26 cellular contexts compared by ENCODE assay signal in genomic region chr14:75753696-75754095, GRCh38.
A peak's percentile ranks its signal among the peaks of the same experiment; 100 is the strongest.
DNase-seq lines count a peak whose midpoint lies in the region; ATAC-seq, FAIRE-seq and TF ChIP-seq lines count a peak whose summit lies in the region.
"Had no signal": no experiment of that assay in that cellular context is flagged by ENCODE, and none has a peak within 500 bp of the region (broad histone marks: within the 10 kb centered on the region; RNA-seq: fewer than 3 reads in every experiment).

No MANE protein-coding gene starts in this region.

- H2BK120ac ChIP-seq in mesenchymal stem cell (ENCODE audit: low read depth, low read length), result no peak overlapping the region

- H3K4ac ChIP-seq in mesenchymal stem cell (ENCODE audit: low read depth in 1 of 2, low read length in 2 of 2), result no peak overlapping the region

- no peak overlapping the region for H4K91ac ChIP-seq in mesenchymal stem cell (ENCODE audit: low read length)

- H3K9me3 ChIP-seq in heart left ventricle (no peaks in the 10 kb centered on the region), astrocyte (ENCODE audit: insufficient read depth, low read depth, low read length) (no peaks in the 10 kb centered on the region), mesenchymal stem cell (ENCODE audit: control insufficient read depth, low read length) (no peaks in the 10 kb centered on the region), thoracic aorta (no peaks in the 10 kb centered on the region)
- H3K9me3 ChIP-seq: BLaER1 treated with 17β-estradiol and CSF1 and Interleukin-3, amounts not matched to agents 10 nM and 100 nM; SJSA1 had no signal

- no peak overlapping the region for H2BK15ac ChIP-seq in mesenchymal stem cell (ENCODE audit: low read depth, poor library complexity, severe bottlenecking)

- H3K4me1 Mint-ChIP-seq in astrocyte (ENCODE audit: low read depth, unreplicated experiment), result peaks cover 28% of the 10 kb centered on the region
- no peaks in the 10 kb centered on the region for H3K4me1 Mint-ChIP-seq in activated naive CD8-positive, alpha-beta T cell treated with anti-CD3 and anti-CD28 coated beads, Interleukin-2, amount 50 U/mL, for 24 hours

- H3K27me3 ChIP-seq in heart left ventricle (no peaks in the 10 kb centered on the region), astrocyte (ENCODE audit: insufficient read depth, low read length) (no peaks in the 10 kb centered on the region), mesenchymal stem cell (ENCODE audit: control insufficient read depth in 1 of 2, insufficient read depth in 1 of 2, low read length in 2 of 2) (no peaks in the 10 kb centered on the region), thoracic aorta (replicated peaks; ENCODE audit: insufficient read depth) (no peaks in the 10 kb centered on the region), brain microvascular endothelial cell (replicated peaks) (no peaks in the 10 kb centered on the region)
- H3K27me3 ChIP-seq: BLaER1 treated with 17β-estradiol and CSF1 and Interleukin-3, amounts not matched to agents 10 nM and 100 nM; SJSA1 had no signal

- no peak for TF ChIP-seq CTCF in heart left ventricle (IDR thresholded peaks at IDR 0.05)
- no peak for TF ChIP-seq CTCF in astrocyte (IDR thresholded peaks at IDR 0.05; ENCODE audit: insufficient read depth, low read depth, low read length)
- TF ChIP-seq CTCF in thoracic aorta (IDR thresholded peaks at IDR 0.05), result no peak
- TF ChIP-seq CTCF in brain microvascular endothelial cell (IDR thresholded peaks at IDR 0.05; ENCODE audit: low read depth, low read length, missing control alignments), result no peak

- H3K4me3 ChIP-seq in heart left ventricle (no peak overlapping the region), astrocyte (ENCODE audit: insufficient read depth, low read depth, low read length) (no peak overlapping the region), mesenchymal stem cell (ENCODE audit: insufficient read depth in 1 of 2, low read depth in 1 of 2, low read length in 2 of 2) (no peak overlapping the region), thoracic aorta (no peak overlapping the region), brain microvascular endothelial cell (ENCODE audit: low read depth, low read length) (no peak overlapping the region)
- H3K4me3 ChIP-seq: BLaER1 treated with 17β-estradiol and CSF1 and Interleukin-3, amounts not matched to agents 10 nM and 100 nM; K562; PC-9; SJSA1 had no signal

- in situ Hi-C loops in brain microvascular endothelial cell (cut with HindIII; ENCODE audit: low pct_ligation_motif_present, low sequenced_read_pairs), result no loop called here

- H3K4me1 ChIP-seq in heart left ventricle (peaks cover 0 to 10% (median 0%) of the 10 kb centered on the region in 12 donors), astrocyte (ENCODE audit: insufficient read depth, low read length) (no peaks in the 10 kb centered on the region), mesenchymal stem cell (ENCODE audit: control insufficient read depth, insufficient read depth, low read depth, low read length) (no peaks in the 10 kb centered on the region), thoracic aorta (ENCODE audit: control insufficient read depth in 1 of 2, low read depth in 2 of 2) (peaks cover 6 to 26% of the 10 kb centered on the region in 2 donors)
- H3K4me1 ChIP-seq: SJSA1 had no signal

- no peak overlapping the region for H3K23ac ChIP-seq in mesenchymal stem cell (ENCODE audit: low read length in 2 of 2)

- H4K8ac ChIP-seq in mesenchymal stem cell (ENCODE audit: low read length), result no peak overlapping the region

- H3K79me2 ChIP-seq in astrocyte (ENCODE audit: insufficient read depth, low read length), result no peaks in the 10 kb centered on the region

- H2AK5ac ChIP-seq in mesenchymal stem cell (ENCODE audit: low read length, severe bottlenecking), result no peak overlapping the region

- no peaks in the 10 kb centered on the region for H3K27me3 Mint-ChIP-seq in astrocyte (ENCODE audit: low read depth, unreplicated experiment)
- H3K27me3 Mint-ChIP-seq in activated naive CD8-positive, alpha-beta T cell treated with anti-CD3 and anti-CD28 coated beads, Interleukin-2, amount 50 U/mL, for 24 hours, result no peaks in the 10 kb centered on the region
- H3K27me3 Mint-ChIP-seq: CD4-positive, alpha-beta T cell had no signal

- no peaks in the 10 kb centered on the region for H4K20me1 ChIP-seq in astrocyte (ENCODE audit: insufficient read depth, low read length)
- H4K20me1 ChIP-seq: BLaER1 treated with 17β-estradiol and CSF1 and Interleukin-3, amounts not matched to agents 10 nM and 100 nM had no signal

- 71 to 85% (median 75%) methylated on average over 4 of the region's 4 CpGs for WGBS in heart left ventricle, 4 donors
- WGBS in mesenchymal stem cell, result 100% methylated on average over 1 of the region's 4 CpGs

- H2BK12ac ChIP-seq in mesenchymal stem cell (ENCODE audit: low read length in 2 of 2), result no peak overlapping the region

- H3K27ac ChIP-seq in heart left ventricle (peak overlapping the region in 7 of 12 donors; percentile 1 to 43 (median 27)), astrocyte (ENCODE audit: low read depth, low read length) (no peak overlapping the region), mesenchymal stem cell (ENCODE audit: low read length, poor library complexity, severe bottlenecking) (no peak overlapping the region), thoracic aorta (peak overlapping the region; percentile 4 to 7), brain microvascular endothelial cell (no peak overlapping the region)
- H3K27ac ChIP-seq: BLaER1 treated with 17β-estradiol and CSF1 and Interleukin-3, amounts not matched to agents 10 nM and 100 nM; PC-9; SJSA1 had no signal

- H3K36me3 ChIP-seq in heart left ventricle, result peaks cover 0 to 26% (median 4%) of the 10 kb centered on the region in 9 donors
- no peaks in the 10 kb centered on the region for H3K36me3 ChIP-seq in astrocyte (ENCODE audit: insufficient read depth, low read length)
- H3K36me3 ChIP-seq in mesenchymal stem cell (ENCODE audit: control insufficient read depth in 1 of 2, insufficient read depth in 2 of 2, low read depth in 1 of 2, low read length in 2 of 2), result peaks cover 3 to 28% of the 10 kb centered on the region in 2 experiments
- no peaks in the 10 kb centered on the region for H3K36me3 ChIP-seq in thoracic aorta
- no peaks in the 10 kb centered on the region for H3K36me3 ChIP-seq in brain microvascular endothelial cell (replicated peaks)

- H3K36me3 Mint-ChIP-seq in astrocyte (ENCODE audit: low read depth, unreplicated experiment), result peaks cover 14% of the 10 kb centered on the region
- peaks cover 23% of the 10 kb centered on the region for H3K36me3 Mint-ChIP-seq in activated naive CD8-positive, alpha-beta T cell treated with anti-CD3 and anti-CD28 coated beads, Interleukin-2, amount 50 U/mL, for 24 hours (ENCODE audit: low read depth)

- peaks cover 3% of the 10 kb centered on the region for H3K79me1 ChIP-seq in mesenchymal stem cell (replicated peaks; ENCODE audit: low read length, poor library complexity, severe bottlenecking)

- H3K4me2 ChIP-seq in astrocyte (ENCODE audit: low read length) (no peak overlapping the region), mesenchymal stem cell (ENCODE audit: low read length, poor library complexity, severe bottlenecking) (no peak overlapping the region)
- H3K4me2 ChIP-seq: BLaER1 treated with 17β-estradiol and CSF1 and Interleukin-3, amounts not matched to agents 10 nM and 100 nM; PC-9 had no signal

- H3K14ac ChIP-seq in mesenchymal stem cell (ENCODE audit: low read length in 2 of 2), result no peak overlapping the region

- no peak for DNase-seq in heart left ventricle
- no peak for DNase-seq in Right ventricle myocardium superior
- DNase-seq in astrocyte (ENCODE audit: low read depth), result peak; percentile 34
- DNase-seq in mesenchymal stem cell, result no peak
- no peak for DNase-seq in thoracic aorta (ENCODE audit: low spot score)
- no peak for DNase-seq in activated naive CD8-positive, alpha-beta T cell treated with anti-CD3 and anti-CD28 coated beads, Interleukin-2, amount 50 U/mL, for 24 hours
- DNase-seq in NCI-H524 (lab: John Stamatoyannopoulos, UW), result no peak
- no peak for DNase-seq in brain microvascular endothelial cell
- DNase-seq: AML-193; CD4-positive, alpha-beta T cell; H7; MV-4-11; NCI-H1105; NCI-H1436 treated with DMSO at 0.1 percent for 48 hours; NCI-H1930; NCI-H2107; NCI-H524 treated with DMSO at 0.1 percent for 48 hours; NCI-H82; NK-92 treated with Interleukin-12 subunit alpha and Interleukin-12 subunit beta, amount 100 ng/mL, for 24 hours; PC-9 had no signal

- no peak overlapping the region for H3K18ac ChIP-seq in mesenchymal stem cell (ENCODE audit: low read depth in 1 of 2, low read length in 2 of 2)

- peaks cover 2% of the 10 kb centered on the region for H3K9me3 Mint-ChIP-seq in astrocyte (ENCODE audit: unreplicated experiment)
- no peaks in the 10 kb centered on the region for H3K9me3 Mint-ChIP-seq in activated naive CD8-positive, alpha-beta T cell treated with anti-CD3 and anti-CD28 coated beads, Interleukin-2, amount 50 U/mL, for 24 hours
- H3K9me3 Mint-ChIP-seq: CD4-positive, alpha-beta T cell had no signal

- no peak for TF ChIP-seq POLR2A in heart left ventricle (IDR thresholded peaks at IDR 0.05)

- H3K9ac ChIP-seq in astrocyte (ENCODE audit: low read length), result no peak overlapping the region
- H3K9ac ChIP-seq in mesenchymal stem cell (ENCODE audit: low read length), result peak overlapping the region; percentile 74
- H3K9ac ChIP-seq: BLaER1 treated with 17β-estradiol and CSF1 and Interleukin-3, amounts not matched to agents 10 nM and 100 nM had no signal

- H3K27ac Mint-ChIP-seq in astrocyte (ENCODE audit: unreplicated experiment), result no peak overlapping the region
- H3K27ac Mint-ChIP-seq in activated naive CD8-positive, alpha-beta T cell treated with anti-CD3 and anti-CD28 coated beads, Interleukin-2, amount 50 U/mL, for 24 hours, result no peak overlapping the region
- H3K27ac Mint-ChIP-seq: CD4-positive, alpha-beta T cell had no signal

- intact Hi-C loops in heart left ventricle (cut with DNase I) (no loop called here), Right ventricle myocardium superior (cut with DNase I) (no loop called here)

- FAIRE-seq in astrocyte (lab: Jason Lieb, UNC), result no peak
- FAIRE-seq: D721Med, HTR-8/SVneo, K562 had no signal

- H2AFZ ChIP-seq in astrocyte (ENCODE audit: low read depth, low read length) (no peak overlapping the region), mesenchymal stem cell (ENCODE audit: low read depth, low read length) (no peak overlapping the region)
- H2AFZ ChIP-seq: PC-9 had no signal

- no peak overlapping the region for H3K4me3 Mint-ChIP-seq in astrocyte (ENCODE audit: unreplicated experiment)
- H3K4me3 Mint-ChIP-seq in activated naive CD8-positive, alpha-beta T cell treated with anti-CD3 and anti-CD28 coated beads, Interleukin-2, amount 50 U/mL, for 24 hours, result no peak overlapping the region
- H3K4me3 Mint-ChIP-seq: CD4-positive, alpha-beta T cell had no signal

- ATAC-seq in heart left ventricle (no peak), Right ventricle myocardium superior (ENCODE audit: poor library complexity) (no peak), thoracic aorta (ENCODE audit: insufficient number of reproducible peaks, low FRiP score, low read depth) (no peak)
- no peak for ATAC-seq in activated naive CD8-positive, alpha-beta T cell treated with anti-CD3 and anti-CD28 coated beads, Interleukin-2, amount 50 U/mL, for 24 hours
- ATAC-seq: K562, Right ventricle myocardium inferior had no signal

- H2BK5ac ChIP-seq in mesenchymal stem cell (ENCODE audit: low read depth, low read length, poor library complexity, severe bottlenecking), result no peak overlapping the region

Comparison
In these comparisons a context has a peak if more than half of its experiments do, and no peak if none do; other contexts are left out.
1. H3K27ac ChIP-seq: peak in heart left ventricle (7 of 12) and thoracic aorta (2 of 2); none in astrocyte (single experiment), mesenchymal stem cell (single experiment) and brain microvascular endothelial cell (single experiment).